15 cellular contexts compared by ENCODE assay signal in the genomic region with DNA sequence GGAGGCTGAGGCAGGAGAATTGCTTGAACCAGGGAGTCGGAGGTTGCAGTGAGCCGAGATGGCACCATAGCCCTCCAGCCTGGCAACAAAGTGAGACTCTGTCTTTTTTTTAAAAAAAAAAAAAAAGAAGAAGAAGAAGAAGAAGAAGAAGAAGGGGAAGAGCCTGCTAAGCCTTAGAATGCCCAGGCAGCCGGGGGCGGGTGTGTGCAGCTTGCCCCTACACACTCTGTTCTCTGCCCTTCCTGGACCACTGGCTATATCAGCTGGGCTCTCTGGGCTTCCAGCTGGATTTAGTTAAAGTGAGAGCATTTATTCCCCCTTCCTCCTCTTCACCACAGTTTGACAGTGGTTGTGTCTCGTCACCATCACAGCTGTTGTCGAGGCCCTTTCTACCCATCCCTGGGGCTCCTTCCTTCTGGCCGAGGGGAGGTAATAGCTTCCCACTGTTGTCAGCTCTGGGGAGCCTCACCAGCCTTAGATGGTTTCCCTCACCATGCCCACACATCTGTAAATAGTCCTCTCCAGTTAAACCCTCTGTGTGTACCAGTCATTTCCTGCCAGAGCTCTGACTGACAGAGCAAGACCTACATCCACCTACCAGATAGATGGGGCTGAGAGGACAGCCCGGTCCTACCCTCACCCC.
DNase-seq lines count a peak whose midpoint lies in the region; ATAC-seq, FAIRE-seq and TF ChIP-seq lines count a peak whose summit lies in the region.
"Had no signal": no experiment of that assay in that cellular context is flagged by ENCODE, and none has a peak within 500 bp of the region (broad histone marks: within the 10 kb centered on the region; RNA-seq: fewer than 3 reads in every experiment).

No MANE protein-coding gene starts in this region.

- H3K27ac Mint-ChIP-seq in T-helper 2 cell treated with Interferon-gamma antibody and Interleukin-4, amounts not matched to agents 5 μg/mL and 100 μg/mL, for 36 hours: peak overlapping the region; percentile 56
- H3K27ac Mint-ChIP-seq in neural progenitor cell: no peak overlapping the region

- ATAC-seq in lower lobe of right lung: peak; percentile 32 to 46
- ATAC-seq: left lung, pancreas had no signal

- TF ChIP-seq POLR2A in GM12891 (IDR thresholded peaks at IDR 0.05; ENCODE audit: low read depth, low read length): no peak

- FAIRE-seq in GM12891 (lab: Jason Lieb, UNC): peak; percentile 71
- FAIRE-seq: D721Med, pancreas had no signal

- H3K9me3 Mint-ChIP-seq in T-helper 2 cell treated with Interferon-gamma antibody and Interleukin-4, amounts not matched to agents 5 μg/mL and 100 μg/mL, for 36 hours: no peaks in the 10 kb centered on the region
- no peaks in the 10 kb centered on the region for H3K9me3 Mint-ChIP-seq in neural progenitor cell

- no peaks in the 10 kb centered on the region for H3K36me3 ChIP-seq in lower lobe of right lung
- no peaks in the 10 kb centered on the region for H3K36me3 ChIP-seq in MG63
- H3K36me3 ChIP-seq in osteoblast (ENCODE audit: insufficient read depth, low read length): no peaks in the 10 kb centered on the region
- H3K36me3 ChIP-seq in neural progenitor cell: no peaks in the 10 kb centered on the region
- H3K36me3 ChIP-seq: left lung, pancreas, stomach had no signal

- no peak overlapping the region for H3K4me3 ChIP-seq in lower lobe of right lung
- H3K4me3 ChIP-seq in MG63: no peak overlapping the region
- no peak overlapping the region for H3K4me3 ChIP-seq in osteoblast (ENCODE audit: insufficient read depth, low read length)
- H3K4me3 ChIP-seq in neural progenitor cell: no peak overlapping the region
- H3K4me3 ChIP-seq: left lung, pancreas, stomach had no signal

- no peak overlapping the region for H3K9ac ChIP-seq in neural progenitor cell

- H3K27me3 Mint-ChIP-seq in T-helper 2 cell treated with Interferon-gamma antibody and Interleukin-4, amounts not matched to agents 5 μg/mL and 100 μg/mL, for 36 hours (ENCODE audit: low read depth): no peaks in the 10 kb centered on the region
- no peaks in the 10 kb centered on the region for H3K27me3 Mint-ChIP-seq in neural progenitor cell (ENCODE audit: insufficient read depth, low read depth)

- no peak for TF ChIP-seq CTCF in lower lobe of right lung (IDR thresholded peaks at IDR 0.05)
- no peak for TF ChIP-seq CTCF in osteoblast (IDR thresholded peaks at IDR 0.05; ENCODE audit: extremely low read depth, low read depth, low read length)
- no peak for TF ChIP-seq CTCF in neural progenitor cell (IDR thresholded peaks at IDR 0.05)

- H3K9me3 ChIP-seq in lower lobe of right lung (no peaks in the 10 kb centered on the region), MG63 (no peaks in the 10 kb centered on the region), osteoblast (ENCODE audit: low read depth, low read length) (no peaks in the 10 kb centered on the region), neural progenitor cell (ENCODE audit: low read depth) (no peaks in the 10 kb centered on the region)
- H3K9me3 ChIP-seq: left lung, pancreas, stomach had no signal

- H4K20me1 ChIP-seq in osteoblast (ENCODE audit: insufficient read depth, low read length) (peaks cover 10% of the 10 kb centered on the region), neural progenitor cell (ENCODE audit: low read depth) (peaks cover 6% of the 10 kb centered on the region)

- intact Hi-C loops in lower lobe of right lung (cut with DNase I): no loop called here

- no peaks in the 10 kb centered on the region for H3K27me3 ChIP-seq in lower lobe of right lung (ENCODE audit: low read depth)
- H3K27me3 ChIP-seq in MG63: no peaks in the 10 kb centered on the region
- no peaks in the 10 kb centered on the region for H3K27me3 ChIP-seq in osteoblast (ENCODE audit: insufficient read depth, low read length)
- H3K27me3 ChIP-seq in neural progenitor cell: no peaks in the 10 kb centered on the region
- H3K27me3 ChIP-seq: left lung, pancreas, stomach had no signal

- H2AFZ ChIP-seq in osteoblast (ENCODE audit: low read length): no peak overlapping the region
- no peak overlapping the region for H2AFZ ChIP-seq in neural progenitor cell (replicated peaks)

- H3K79me2 ChIP-seq in osteoblast (ENCODE audit: insufficient read depth, low read length) (peaks cover 25% of the 10 kb centered on the region), neural progenitor cell (ENCODE audit: low read depth) (peaks cover 50% of the 10 kb centered on the region)

- DNase-seq in CD1c-positive myeloid dendritic cell (ENCODE audit: extremely low spot score): peak; percentile 65
- no peak for DNase-seq in GM12891 (ENCODE audit: insufficient read length, low spot score)
- DNase-seq in T-helper 2 cell treated with Interferon-gamma antibody and Interleukin-4, amounts not matched to agents 5 μg/mL and 100 μg/mL, for 36 hours (ENCODE audit: low spot score): no peak
- peak; percentile 55 for DNase-seq in lower lobe of right lung
- DNase-seq in MG63: no peak
- DNase-seq in NCI-H2107 treated with DMSO at 0.1 percent for 48 hours (lab: John Stamatoyannopoulos, UW; ENCODE audit: unreplicated experiment): no peak
- no peak for DNase-seq in osteoblast (ENCODE audit: insufficient read length, low spot score, missing footprints)
- no peak for DNase-seq in neural progenitor cell (ENCODE audit: low spot score)
- DNase-seq: effector CD8-positive, alpha-beta T cell; glutamatergic neuron; H7; left lung; pancreas; stomach had no signal

- H3K4me1 ChIP-seq in lower lobe of right lung (peaks cover 20% of the 10 kb centered on the region), osteoblast (ENCODE audit: insufficient read depth, low read length) (no peaks in the 10 kb centered on the region), neural progenitor cell (no peaks in the 10 kb centered on the region)
- H3K4me1 ChIP-seq: pancreas had no signal

- no peak overlapping the region for H3K4me2 ChIP-seq in osteoblast (ENCODE audit: insufficient read depth, low read length)
- H3K4me2 ChIP-seq in neural progenitor cell: no peak overlapping the region

- H3K4me1 Mint-ChIP-seq in T-helper 2 cell treated with Interferon-gamma antibody and Interleukin-4, amounts not matched to agents 5 μg/mL and 100 μg/mL, for 36 hours (ENCODE audit: low read depth): peaks cover 61% of the 10 kb centered on the region
- no peaks in the 10 kb centered on the region for H3K4me1 Mint-ChIP-seq in neural progenitor cell

- no peak overlapping the region for H3K4me3 Mint-ChIP-seq in T-helper 2 cell treated with Interferon-gamma antibody and Interleukin-4, amounts not matched to agents 5 μg/mL and 100 μg/mL, for 36 hours
- no peak overlapping the region for H3K4me3 Mint-ChIP-seq in neural progenitor cell

- H3F3A ChIP-seq in neural progenitor cell (ENCODE audit: low read depth): no peaks in the 10 kb centered on the region

- peaks cover 11% of the 10 kb centered on the region for H3K36me3 Mint-ChIP-seq in T-helper 2 cell treated with Interferon-gamma antibody and Interleukin-4, amounts not matched to agents 5 μg/mL and 100 μg/mL, for 36 hours (ENCODE audit: low read depth)
- H3K36me3 Mint-ChIP-seq in neural progenitor cell: no peaks in the 10 kb centered on the region

- H3K27ac ChIP-seq in lower lobe of right lung (no peak overlapping the region), osteoblast (ENCODE audit: low read depth, low read length) (no peak overlapping the region), neural progenitor cell (no peak overlapping the region)
- H3K27ac ChIP-seq: pancreas, stomach had no signal

TF ChIP-seq in GM12891, 5 proteins besides CTCF, POLR2A, EP300 and RAD21:
- TF ChIP-seq TAF1 (IDR thresholded peaks at IDR 0.05; ENCODE audit: low read depth, low read length): no peak
- TF ChIP-seq SPI1 (IDR thresholded peaks at IDR 0.05; ENCODE audit: low read depth, low read length): no peak
- TF ChIP-seq PAX5 (IDR thresholded peaks at IDR 0.05; ENCODE audit: insufficient read depth, low read length, severe bottlenecking): no peak
- TF ChIP-seq POU2F2 (IDR thresholded peaks at IDR 0.05; ENCODE audit: low read depth, low read length): no peak
- no peak for TF ChIP-seq POLR2AphosphoS5 (IDR thresholded peaks at IDR 0.05; ENCODE audit: low read depth, low read length)

Comparison
In these comparisons a context has a peak if more than half of its experiments do, and no peak if none do; other contexts are left out.
1. DNase-seq: peak in CD1c-positive myeloid dendritic cell (single experiment) and lower lobe of right lung (single experiment); none in GM12891 (single experiment), T-helper 2 cell treated with Interferon-gamma antibody and Interleukin-4, amounts not matched to agents 5 μg/mL and 100 μg/mL, for 36 hours (single experiment), MG63 (single experiment), NCI-H2107 treated with DMSO at 0.1 percent for 48 hours (single experiment), osteoblast (single experiment) and neural progenitor cell (single experiment).